33 cellular contexts compared by ENCODE assay signal in genomic region chr9:123028973-123029372, GRCh38. TPM values are rescaled to one million over a fixed set of nuclear protein-coding genes. Genes with fewer than 3 reads are reported as not detected.
"Had no signal": no experiment of that assay in that cellular context is flagged by ENCODE, and none has a peak within 500 bp of the region (broad histone marks: within the 10 kb centered on the region; RNA-seq: fewer than 3 reads in every experiment).

No MANE protein-coding gene starts in this region.

- H3K27ac ChIP-seq: body of pancreas, brain microvascular endothelial cell, breast epithelium, WERI-Rb-1 had no signal

- ATAC-seq: activated CD4-positive, alpha-beta T cell treated with anti-CD3 and anti-CD28 coated beads for 36 hours; activated CD4-positive, CD25-positive, alpha-beta regulatory T cell treated with anti-CD3 and anti-CD28 coated beads, Interleukin-2, amount 50 U/mL, for 24 hours; activated CD8-positive, alpha-beta memory T cell treated with anti-CD3 and anti-CD28 coated beads, Interleukin-2, amount 10 ng/mL, durations not matched to agents 7 days and 5 days; activated CD8-positive, alpha-beta T cell treated with anti-CD3 and anti-CD28 coated beads, Interleukin-2, amount 10 ng/mL, durations not matched to agents 7 days and 5 days; activated naive CD8-positive, alpha-beta T cell treated with anti-CD3 and anti-CD28 coated beads, Interleukin-2, amount 50 U/mL, for 24 hours; body of pancreas; WTC11 had no signal

- DNase-seq: activated CD4-positive, alpha-beta memory T cell treated with anti-CD3 and anti-CD28 coated beads, Interleukin-2, amount 10 ng/mL, durations not matched to agents 7 days and 5 days; activated CD4-positive, alpha-beta T cell treated with anti-CD3 and anti-CD28 coated beads for 1 hour; activated CD4-positive, alpha-beta T cell treated with anti-CD3 and anti-CD28 coated beads for 36 hours; activated CD4-positive, alpha-beta T cell treated with anti-CD3 and anti-CD28 coated beads for 48 hours; activated CD4-positive, alpha-beta T cell treated with anti-CD3 and anti-CD28 coated beads, Interleukin-2, amount 10 ng/mL, durations not matched to agents 7 days and 5 days; activated CD4-positive, alpha-beta T cell treated with anti-CD3 and anti-CD28 coated beads, Interleukin-2, amount 50 U/mL, for 48 hours; activated CD4-positive, CD25-positive, alpha-beta regulatory T cell; activated CD8-positive, alpha-beta memory T cell treated with anti-CD3 and anti-CD28 coated beads for 24 hours; activated CD8-positive, alpha-beta memory T cell treated with anti-CD3 and anti-CD28 coated beads, Interleukin-2, amount 10 ng/mL, durations not matched to agents 7 days and 5 days; activated CD8-positive, alpha-beta memory T cell treated with anti-CD3 and anti-CD28 coated beads, Interleukin-2, amount 50 U/mL, for 48 hours; activated CD8-positive, alpha-beta T cell treated with anti-CD3 and anti-CD28 coated beads, Interleukin-2, amount 10 ng/mL, durations not matched to agents 7 days and 5 days; activated effector memory CD4-positive, alpha-beta T cell treated with Interleukin-2 at 50 U/mL for 16 hours; activated gamma-delta T cell; activated naive CD4-positive, alpha-beta T cell treated with anti-CD3 and anti-CD28 coated beads, Interleukin-2, amount 10 ng/mL, durations not matched to agents 7 days and 5 days; activated naive CD4-positive, alpha-beta T cell treated with Interleukin-2 at 50 U/mL for 16 hours; activated naive CD8-positive, alpha-beta T cell treated with anti-CD3 and anti-CD28 coated beads, Interleukin-2, amount 10 ng/mL, durations not matched to agents 7 days and 5 days; activated naive CD8-positive, alpha-beta T cell treated with anti-CD3 and anti-CD28 coated beads, Interleukin-2, amount 50 U/mL, for 24 hours; activated T-cell treated with anti-CD3 and anti-CD28 coated beads, Interleukin-2, amount 50 U/mL, for 24 hours; activated T-cell treated with anti-CD3 and anti-CD28 coated beads, Interleukin-2, amount 50 U/mL, for 48 hours; amygdala; anterior cingulate cortex; body of pancreas; brain microvascular endothelial cell; central memory CD4-positive, alpha-beta T cell; T-helper 1 cell; T-helper 2 cell; T-helper 9 cell; WERI-Rb-1 had no signal

- FAIRE-seq: astrocyte, TTC549 had no signal

RNA-seq across cellular contexts. Expression of gene GPR21, which starts 4.5 kb away (rescaled TPM):
- total RNA-seq: body of pancreas had no signal
